In the genomic region with DNA sequence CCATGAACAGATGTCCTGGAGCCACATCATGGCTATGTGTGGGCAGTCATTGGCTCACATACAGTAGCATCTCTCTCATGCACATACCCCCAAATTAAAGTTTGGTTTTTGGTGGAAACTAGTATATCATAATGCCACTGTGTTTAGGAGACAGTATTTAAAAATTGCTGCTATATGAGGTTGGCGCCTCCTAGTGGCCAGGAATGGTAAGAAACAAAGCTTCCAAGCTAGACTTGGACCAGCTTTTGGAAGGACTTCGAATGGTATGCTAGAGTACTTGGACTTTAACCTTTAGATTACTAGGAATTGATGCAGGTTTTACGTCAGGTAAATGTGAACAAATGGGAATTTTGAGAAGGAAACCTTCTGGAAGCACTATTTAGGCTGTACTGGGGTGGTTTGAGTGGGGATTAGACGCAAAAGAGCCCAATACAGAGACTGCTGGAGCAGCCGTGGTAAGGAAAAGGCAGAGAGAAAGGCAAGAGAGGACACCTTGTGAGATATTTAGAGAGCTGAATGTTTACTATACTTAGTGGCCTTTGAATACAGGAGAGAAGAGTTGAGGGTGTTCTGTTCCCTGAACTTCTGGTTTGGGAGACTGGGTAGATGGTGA, we compare ENCODE assay signal across 8 cellular contexts. TPM values are rescaled to one million over a fixed set of nuclear protein-coding genes. Genes with fewer than 3 reads are reported as not detected.
A peak's percentile ranks its signal among the peaks of the same experiment; 100 is the strongest.
DNase-seq lines count a peak whose midpoint lies in the region; ATAC-seq and TF ChIP-seq lines count a peak whose summit lies in the region.

No MANE protein-coding gene starts in this region.

- no peaks in the 10 kb centered on the region for H3K36me3 ChIP-seq in heart right ventricle
- H3K36me3 ChIP-seq in H7 (replicated peaks; ENCODE audit: control insufficient read depth, insufficient read depth, low read length), result no peaks in the 10 kb centered on the region

- ATAC-seq in heart right ventricle (no peak), Right ventricle myocardium superior (ENCODE audit: poor library complexity) (no peak)

- H3K27ac ChIP-seq in heart right ventricle, result no peak overlapping the region

- H3K4me3 ChIP-seq in heart right ventricle, result no peak overlapping the region
- H3K4me3 ChIP-seq in H7 (ENCODE audit: insufficient read depth, low read depth, low read length), result no peak overlapping the region

- no peak for DNase-seq in heart right ventricle
- no peak for DNase-seq in Right ventricle myocardium superior
- peak; percentile 21 for DNase-seq in H7
- peak; percentile 7 for DNase-seq in NCI-H1694 treated with DMSO at 0.1 percent for 48 hours (lab: John Stamatoyannopoulos, UW)
- peak; percentile 19 for DNase-seq in activated T-cell treated with anti-CD3 and anti-CD28 coated beads, Interleukin-2, amount 50 U/mL, for 1 hour
- peak; percentile 69 for DNase-seq in glutamatergic neuron
- peak; percentile 62 to 66 for DNase-seq in stimulated activated CD4-positive, alpha-beta T cell treated with anti-CD3 and anti-CD28 coated beads, Interleukin-2, amount 100 ng/mL, for 24 hours
- no peak for DNase-seq in cortex of kidney (lab: John Stamatoyannopoulos, UW)

- H3K4me3 Mint-ChIP-seq in glutamatergic neuron (ENCODE audit: unreplicated experiment), result no peak overlapping the region

- no peaks in the 10 kb centered on the region for H3K36me3 Mint-ChIP-seq in glutamatergic neuron (ENCODE audit: unreplicated experiment)

- intact Hi-C loops in heart right ventricle (cut with DNase I) (no loop called here), Right ventricle myocardium superior (cut with DNase I) (no loop called here)

- TF ChIP-seq CTCF in heart right ventricle (IDR thresholded peaks at IDR 0.05) (peak; percentile 33 to 74 (median 47)), glutamatergic neuron (IDR thresholded peaks at IDR 0.05; ENCODE audit: partially characterized antibody, unreplicated experiment) (peak; percentile 92)

- no peak overlapping the region for H3K27ac Mint-ChIP-seq in glutamatergic neuron (ENCODE audit: unreplicated experiment)

- H3K9me3 ChIP-seq in heart right ventricle, result peaks cover 0 to 9% (median 0%) of the 10 kb centered on the region in 11 donors

- H3K27me3 ChIP-seq in heart right ventricle, result no peaks in the 10 kb centered on the region
- no peaks in the 10 kb centered on the region for H3K27me3 ChIP-seq in H7 (ENCODE audit: control insufficient read depth, insufficient read depth, low read length)

- peaks cover 2% of the 10 kb centered on the region for H3K27me3 Mint-ChIP-seq in glutamatergic neuron (ENCODE audit: unreplicated experiment)

- no peaks in the 10 kb centered on the region for H3K9me3 Mint-ChIP-seq in glutamatergic neuron (ENCODE audit: unreplicated experiment)

- 43 to 46% methylated on average over 5 of the region's 5 CpGs for WGBS in heart right ventricle, 2 donors

- H3K4me1 Mint-ChIP-seq in glutamatergic neuron (ENCODE audit: low read depth, unreplicated experiment), result no peaks in the 10 kb centered on the region

- no peaks in the 10 kb centered on the region for H3K4me1 ChIP-seq in heart right ventricle

RNA-seq across cellular contexts. Expression of a gene that starts 23.8 kb away (rescaled TPM):
- under 1 TPM in 5 of 10 donors, not detected in 5; 0.11 to 0.77 (median 0.33) TPM for total RNA-seq in heart right ventricle
- polyA plus RNA-seq in heart right ventricle, result under 1 TPM; 0.17 to 0.37 TPM
- total RNA-seq in Right ventricle myocardium superior, result not detected
- 1.5 and 1.6 TPM in 2 replicates for total RNA-seq in H7 (2014; rRNA removed; shearing (Covaris generic))
- total RNA-seq in glutamatergic neuron (ENCODE audit: unreplicated experiment), result 26.6 TPM

Comparison
In these comparisons a context has a peak if more than half of its experiments do, and no peak if none do; other contexts are left out.
1. DNase-seq: peak in H7 (single experiment), NCI-H1694 treated with DMSO at 0.1 percent for 48 hours (single experiment), activated T-cell treated with anti-CD3 and anti-CD28 coated beads, Interleukin-2, amount 50 U/mL, for 1 hour (single experiment), glutamatergic neuron (single experiment) and stimulated activated CD4-positive, alpha-beta T cell treated with anti-CD3 and anti-CD28 coated beads, Interleukin-2, amount 100 ng/mL, for 24 hours (2 of 2); none in heart right ventricle (0 of 2), Right ventricle myocardium superior (single experiment) and cortex of kidney (single experiment).
2. RNA of a gene that starts 23.8 kb away (total RNA-seq): 26.6 TPM in glutamatergic neuron (single experiment); 1.5 to 1.6 TPM in H7, 0.11 to 0.77 TPM in heart right ventricle and not detected in Right ventricle myocardium superior (single experiment); every median in the first group is over 10 times any median in the second.